ENCODE assay signal across 8 cellular contexts in genomic region chr5:10489810-10490426, GRCh38. TPM values are rescaled to one million over a fixed set of nuclear protein-coding genes. Genes with fewer than 3 reads are reported as not detected.
A peak's percentile ranks its signal among the peaks of the same experiment; 100 is the strongest.
DNase-seq lines count a peak whose midpoint lies in the region; ATAC-seq and TF ChIP-seq lines count a peak whose summit lies in the region.

No MANE protein-coding gene starts in this region.

- H2BK5ac ChIP-seq in neuronal stem cell (ENCODE audit: low read length): no peak overlapping the region

- no peak overlapping the region for H4K8ac ChIP-seq in neuronal stem cell (ENCODE audit: low read depth, low read length)

- H3K18ac ChIP-seq in neuronal stem cell (ENCODE audit: low read length): no peak overlapping the region

- H3K4me1 ChIP-seq in neuronal stem cell (ENCODE audit: control insufficient read depth in 2 of 2, insufficient read depth in 1 of 2, low read depth in 1 of 2, low read length in 2 of 2): peaks cover 0 to 2% of the 10 kb centered on the region in 2 donors

- no peaks in the 10 kb centered on the region for H3K79me1 ChIP-seq in neuronal stem cell (ENCODE audit: low read depth, low read length)

- no peak for TF ChIP-seq POLR2A in erythroblast (IDR thresholded peaks at IDR 0.05; ENCODE audit: low read length)

- H3K4me3 ChIP-seq in neuronal stem cell (ENCODE audit: low read length in 2 of 2): no peak overlapping the region

- H3K36me3 ChIP-seq in neuronal stem cell (replicated peaks in 1 of 2; ENCODE audit: control insufficient read depth in 2 of 2, insufficient read depth in 2 of 2, low read length in 2 of 2): no peaks in the 10 kb centered on the region

- ATAC-seq in GM19467 (IDR thresholded peaks at IDR 0.05; ENCODE audit: unreplicated experiment): peak; percentile 82
- peak; percentile 71 for ATAC-seq in HG03521 (IDR thresholded peaks at IDR 0.05; ENCODE audit: unreplicated experiment)

- no peak overlapping the region for H3K4me2 ChIP-seq in neuronal stem cell (ENCODE audit: insufficient read depth, low read length, poor library complexity, severe bottlenecking)

- no peak overlapping the region for H2AFZ ChIP-seq in neuronal stem cell (ENCODE audit: low read length)

- H3K23ac ChIP-seq in neuronal stem cell (ENCODE audit: low read depth, low read length, poor library complexity): no peak overlapping the region

- H2BK120ac ChIP-seq in neuronal stem cell (ENCODE audit: low read depth, low read length): no peak overlapping the region

- no peak overlapping the region for H3K9ac ChIP-seq in neuronal stem cell (ENCODE audit: low read depth, low read length, poor library complexity)

- H3K27ac ChIP-seq in angular gyrus (ENCODE audit: low read depth, low read length): peak overlapping the region; percentile 14
- H3K27ac ChIP-seq in neuronal stem cell (replicated peaks; ENCODE audit: low read length): no peak overlapping the region

- no peak overlapping the region for H2BK15ac ChIP-seq in neuronal stem cell (ENCODE audit: low read length)

- no peak overlapping the region for H3K14ac ChIP-seq in neuronal stem cell (ENCODE audit: low read length)

- H3K27me3 ChIP-seq in neuronal stem cell (ENCODE audit: control insufficient read depth in 3 of 3, insufficient read depth in 3 of 3, low read depth in 1 of 3, low read length in 3 of 3): peaks cover 0 to 11% (median 0%) of the 10 kb centered on the region in 3 experiments

- no peak overlapping the region for H2AK5ac ChIP-seq in neuronal stem cell (ENCODE audit: low read depth, low read length)

- DNase-seq in ELR (ENCODE audit: low read depth) (peak; percentile 56), neuronal stem cell (ENCODE audit: low spot score) (no peak), iPS-NIHi11 (ENCODE audit: low spot score) (no peak), erythroblast (lab: John Stamatoyannopoulos, UW) (no peak)
- no peak for DNase-seq in stimulated activated CD4-positive, alpha-beta T cell treated with anti-CD3 and anti-CD28 coated beads, Interleukin-12 subunit alpha, Interleukin-12 subunit beta, amount 100 ng/mL, for 4 hours

- H2BK12ac ChIP-seq in neuronal stem cell (ENCODE audit: low read length): no peak overlapping the region

- H4K91ac ChIP-seq in neuronal stem cell (ENCODE audit: low read depth, low read length, poor library complexity): no peak overlapping the region

- peaks cover 0 to 7% of the 10 kb centered on the region in 2 donors for H3K9me3 ChIP-seq in neuronal stem cell (replicated peaks in 1 of 2; ENCODE audit: control insufficient read depth in 2 of 2, insufficient read depth in 1 of 2, low read depth in 1 of 2, low read length in 2 of 2)

- no CpG with 5 or more reads among the region's 8 CpGs for WGBS in neuronal stem cell (ENCODE audit: extremely low coverage in 2 of 2, insufficient read length in 2 of 2, insufficient replicate concordance in 1 of 2), 2 donors

- no peak overlapping the region for H3K4ac ChIP-seq in neuronal stem cell (ENCODE audit: low read length)

RNA-seq across cellular contexts. Expression of gene ROPN1L, which starts 48.2 kb away (rescaled TPM):
- 0.17 TPM for polyA plus RNA-seq in neuronal stem cell (2013, experiment 1 of 2)
- 0.22 TPM for polyA plus RNA-seq in neuronal stem cell (2013, experiment 2 of 2)
